In genomic region chr10:118210276-118210675, GRCh38 we compare ENCODE assay signal across 16 cellular contexts.
DNase-seq lines count a peak whose midpoint lies in the region; ATAC-seq and TF ChIP-seq lines count a peak whose summit lies in the region.
"Had no signal": no experiment of that assay in that cellular context is flagged by ENCODE, and none has a peak within 500 bp of the region (broad histone marks: within the 10 kb centered on the region; RNA-seq: fewer than 3 reads in every experiment).

No MANE protein-coding gene starts in this region.

- no peak overlapping the region for H3K4me3 Mint-ChIP-seq in T-helper 2 cell treated with Interferon-gamma antibody and Interleukin-4, amounts not matched to agents 5 μg/mL and 100 μg/mL, for 36 hours
- H3K4me3 Mint-ChIP-seq: CD4-positive, CD25-positive, alpha-beta regulatory T cell had no signal

- H3K4me1 Mint-ChIP-seq in T-helper 2 cell treated with Interferon-gamma antibody and Interleukin-4, amounts not matched to agents 5 μg/mL and 100 μg/mL, for 36 hours (ENCODE audit: low read depth) = no peaks in the 10 kb centered on the region
- H3K4me1 Mint-ChIP-seq: CD4-positive, CD25-positive, alpha-beta regulatory T cell had no signal

- no peak overlapping the region for H3K4me3 ChIP-seq in epithelial cell of esophagus (ENCODE audit: low read length)

- DNase-seq in Daoy (ENCODE audit: low read depth) = peak; percentile 25
- DNase-seq in M059J (ENCODE audit: low read depth) = peak; percentile 2
- DNase-seq in epithelial cell of esophagus (ENCODE audit: low read depth) = peak; percentile 66
- DNase-seq in kidney tubule cell (ENCODE audit: low spot score) = peak; percentile 30
- no peak for DNase-seq in HPDE6-E6E7 (ENCODE audit: extremely low spot score)
- DNase-seq in T-helper 2 cell treated with Interferon-gamma antibody and Interleukin-4, amounts not matched to agents 5 μg/mL and 100 μg/mL, for 36 hours (ENCODE audit: low spot score) = no peak
- DNase-seq: Calu3; CD4-positive, CD25-positive, alpha-beta regulatory T cell; GF-D8; H7; NCI-H1092 treated with DMSO at 0.1 percent for 48 hours; NCI-H1694 treated with DMSO at 0.1 percent for 48 hours; NCI-H69; NK-92 treated with Interleukin-12 subunit alpha and Interleukin-12 subunit beta, amount 100 ng/mL, for 24 hours had no signal

- no peak for ATAC-seq in HG03039 (IDR thresholded peaks at IDR 0.05; ENCODE audit: unreplicated experiment)
- ATAC-seq in GM19324 (IDR thresholded peaks at IDR 0.05; ENCODE audit: low FRiP score, unreplicated experiment) = no peak

- no peaks in the 10 kb centered on the region for H3K36me3 Mint-ChIP-seq in T-helper 2 cell treated with Interferon-gamma antibody and Interleukin-4, amounts not matched to agents 5 μg/mL and 100 μg/mL, for 36 hours (ENCODE audit: low read depth)
- H3K36me3 Mint-ChIP-seq: CD4-positive, CD25-positive, alpha-beta regulatory T cell had no signal

- no peak overlapping the region for H3K27ac Mint-ChIP-seq in T-helper 2 cell treated with Interferon-gamma antibody and Interleukin-4, amounts not matched to agents 5 μg/mL and 100 μg/mL, for 36 hours
- H3K27ac Mint-ChIP-seq: CD4-positive, CD25-positive, alpha-beta regulatory T cell had no signal

- no peaks in the 10 kb centered on the region for H3K9me3 Mint-ChIP-seq in T-helper 2 cell treated with Interferon-gamma antibody and Interleukin-4, amounts not matched to agents 5 μg/mL and 100 μg/mL, for 36 hours

- H3K27me3 Mint-ChIP-seq in T-helper 2 cell treated with Interferon-gamma antibody and Interleukin-4, amounts not matched to agents 5 μg/mL and 100 μg/mL, for 36 hours (ENCODE audit: low read depth) = peaks cover 9% of the 10 kb centered on the region

- no peak for TF ChIP-seq CTCF in epithelial cell of esophagus (IDR thresholded peaks at IDR 0.05; ENCODE audit: insufficient read depth, low read depth, low read length, missing control alignments)

Comparison
In these comparisons a context has a peak if more than half of its experiments do, and no peak if none do; other contexts are left out.
1. DNase-seq: peak in Daoy (single experiment), M059J (single experiment), epithelial cell of esophagus (single experiment) and kidney tubule cell (single experiment); none in HPDE6-E6E7 (single experiment) and T-helper 2 cell treated with Interferon-gamma antibody and Interleukin-4, amounts not matched to agents 5 μg/mL and 100 μg/mL, for 36 hours (single experiment).